Comparison of ENCODE assay signal across 8 cellular contexts in the genomic region with DNA sequence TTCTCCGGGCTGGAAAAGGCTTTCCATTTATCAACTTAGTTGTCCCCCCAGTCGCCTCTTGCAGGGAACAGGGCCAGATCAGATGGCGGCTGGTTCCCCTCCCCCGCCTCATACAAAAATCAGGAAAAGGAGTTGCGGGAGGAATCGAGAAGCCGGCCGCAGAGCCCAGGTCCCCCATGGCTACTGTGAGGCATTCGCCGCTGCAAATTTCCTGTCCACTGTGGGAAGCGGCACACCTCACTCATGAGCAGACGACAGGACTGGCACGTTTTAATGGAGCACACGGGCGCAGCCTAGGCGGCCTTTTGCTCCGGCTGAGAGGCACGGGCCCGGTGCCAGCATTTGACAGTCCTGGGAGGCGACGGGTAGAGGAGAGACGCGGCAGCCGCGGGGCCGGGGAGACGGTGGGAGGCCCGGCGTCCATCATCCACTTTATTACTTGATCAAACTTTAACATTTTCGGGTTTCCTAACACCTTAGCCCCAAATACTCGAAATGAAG. TPM values are rescaled to one million over a fixed set of nuclear protein-coding genes. Genes with fewer than 3 reads are reported as not detected.
DNase-seq lines count a peak whose midpoint lies in the region; ATAC-seq and TF ChIP-seq lines count a peak whose summit lies in the region.

No MANE protein-coding gene starts in this region.

- peak overlapping the region; percentile 78 for H3K4me3 Mint-ChIP-seq in activated CD4-positive, alpha-beta memory T cell treated with anti-CD3 and anti-CD28 coated beads for 36 hours
- no peak overlapping the region for H3K4me3 Mint-ChIP-seq in activated CD4-positive, alpha-beta memory T cell treated with anti-CD3 and anti-CD28 coated beads, Interleukin-2, amount 10 ng/mL, durations not matched to agents 7 days and 5 days
- peak overlapping the region; percentile 80 for H3K4me3 Mint-ChIP-seq in progenitor cell of endocrine pancreas (ENCODE audit: low read depth)

- CTCF ChIA-PET in activated CD4-positive, alpha-beta memory T cell treated with anti-CD3 and anti-CD28 coated beads for 36 hours (lab: Charles Lee), result interaction anchor here (0.8 kb wide), 1 partner anchor 144 kb away, joined by 3 read pairs; the partner anchor contains the start of gene B3GALNT2
- CTCF ChIA-PET in activated CD4-positive, alpha-beta memory T cell treated with anti-CD3 and anti-CD28 coated beads, Interleukin-2, amount 10 ng/mL, durations not matched to agents 7 days and 5 days (lab: Charles Lee), result interaction anchor here (0.7 kb wide), 1 partner anchor 23 kb away, joined by 3 read pairs; no protein-coding TSS in a partner anchor

- no peaks in the 10 kb centered on the region for H3K9me3 ChIP-seq in NT2/D1 (ENCODE audit: insufficient read depth, low read length)

- H3K9ac ChIP-seq in NT2/D1 (ENCODE audit: insufficient read length, low read depth), result peak overlapping the region; percentile 58

- H3K4me3 ChIP-seq in NT2/D1 (ENCODE audit: insufficient read length, low read depth), result peak overlapping the region; percentile 68

- POLR2A ChIA-PET in activated CD4-positive, alpha-beta memory T cell treated with anti-CD3 and anti-CD28 coated beads for 36 hours (lab: Charles Lee), result interaction anchor here (1.0 kb wide), 1 partner anchor 144 kb away, joined by 3 read pairs; no protein-coding TSS in a partner anchor
- POLR2A ChIA-PET in activated CD4-positive, alpha-beta memory T cell treated with anti-CD3 and anti-CD28 coated beads, Interleukin-2, amount 10 ng/mL, durations not matched to agents 7 days and 5 days (lab: Charles Lee), result interaction anchor here (1.1 to 2.4 kb wide), 2 partner anchors 10 to 15 kb away, joined by 3 to 6 read pairs; no protein-coding TSS in a partner anchor

- no peaks in the 10 kb centered on the region for H3K9me3 Mint-ChIP-seq in activated CD4-positive, alpha-beta memory T cell treated with anti-CD3 and anti-CD28 coated beads for 36 hours
- no peaks in the 10 kb centered on the region for H3K9me3 Mint-ChIP-seq in activated CD4-positive, alpha-beta memory T cell treated with anti-CD3 and anti-CD28 coated beads, Interleukin-2, amount 10 ng/mL, durations not matched to agents 7 days and 5 days
- H3K9me3 Mint-ChIP-seq in progenitor cell of endocrine pancreas (ENCODE audit: low read depth), result no peaks in the 10 kb centered on the region

- H3K27ac Mint-ChIP-seq in activated CD4-positive, alpha-beta memory T cell treated with anti-CD3 and anti-CD28 coated beads for 36 hours, result no peak overlapping the region
- H3K27ac Mint-ChIP-seq in activated CD4-positive, alpha-beta memory T cell treated with anti-CD3 and anti-CD28 coated beads, Interleukin-2, amount 10 ng/mL, durations not matched to agents 7 days and 5 days, result no peak overlapping the region
- peak overlapping the region; percentile 50 for H3K27ac Mint-ChIP-seq in progenitor cell of endocrine pancreas

- no peak for TF ChIP-seq CTCF in progenitor cell of endocrine pancreas (IDR thresholded peaks at IDR 0.05; ENCODE audit: unreplicated experiment)
- TF ChIP-seq CTCF in GM10266 (IDR thresholded peaks at IDR 0.05; ENCODE audit: control insufficient read depth, insufficient read depth, low read depth, missing control alignments), result no peak

- no peaks in the 10 kb centered on the region for H3K36me3 Mint-ChIP-seq in activated CD4-positive, alpha-beta memory T cell treated with anti-CD3 and anti-CD28 coated beads for 36 hours
- H3K36me3 Mint-ChIP-seq in activated CD4-positive, alpha-beta memory T cell treated with anti-CD3 and anti-CD28 coated beads, Interleukin-2, amount 10 ng/mL, durations not matched to agents 7 days and 5 days (ENCODE audit: low read depth), result peaks cover 7% of the 10 kb centered on the region
- H3K36me3 Mint-ChIP-seq in progenitor cell of endocrine pancreas (ENCODE audit: insufficient read depth), result no peaks in the 10 kb centered on the region

- peaks cover 60% of the 10 kb centered on the region for H3K27me3 ChIP-seq in NT2/D1 (ENCODE audit: insufficient read depth, insufficient read length)

- intact Hi-C loops in activated CD4-positive, alpha-beta memory T cell treated with anti-CD3 and anti-CD28 coated beads for 36 hours (cut with micrococcal nuclease), result loop anchor here (10.0 kb wide), 1 partner anchor 346 kb away; no protein-coding TSS in a partner anchor

- H3K4me1 Mint-ChIP-seq in activated CD4-positive, alpha-beta memory T cell treated with anti-CD3 and anti-CD28 coated beads for 36 hours (ENCODE audit: low read depth), result peaks cover 4% of the 10 kb centered on the region
- peaks cover 23% of the 10 kb centered on the region for H3K4me1 Mint-ChIP-seq in activated CD4-positive, alpha-beta memory T cell treated with anti-CD3 and anti-CD28 coated beads, Interleukin-2, amount 10 ng/mL, durations not matched to agents 7 days and 5 days
- H3K4me1 Mint-ChIP-seq in progenitor cell of endocrine pancreas (ENCODE audit: low read depth), result peaks cover 13% of the 10 kb centered on the region

- ATAC-seq in esophagus mucosa (peak; percentile 36), GM18858 (IDR thresholded peaks at IDR 0.05; ENCODE audit: unreplicated experiment) (no peak)

- no peaks in the 10 kb centered on the region for H3K36me3 ChIP-seq in NT2/D1 (ENCODE audit: insufficient read depth, insufficient read length, low read length)

- peaks cover 15% of the 10 kb centered on the region for H3K4me1 ChIP-seq in NT2/D1 (ENCODE audit: insufficient read depth, insufficient read length)

- DNase-seq in activated CD4-positive, alpha-beta memory T cell treated with anti-CD3 and anti-CD28 coated beads for 36 hours, result no peak
- DNase-seq in activated CD4-positive, alpha-beta memory T cell treated with anti-CD3 and anti-CD28 coated beads, Interleukin-2, amount 10 ng/mL, durations not matched to agents 7 days and 5 days, result no peak
- DNase-seq in NT2/D1 (ENCODE audit: low read depth, low spot score), result no peak
- DNase-seq in progenitor cell of endocrine pancreas (ENCODE audit: low spot score, unreplicated experiment), result no peak
- DNase-seq in CD1c-positive myeloid dendritic cell (ENCODE audit: extremely low spot score), result no peak
- no peak for DNase-seq in GM10266 (ENCODE audit: extremely low spot score)

- peaks cover 50% of the 10 kb centered on the region for H3K27me3 Mint-ChIP-seq in activated CD4-positive, alpha-beta memory T cell treated with anti-CD3 and anti-CD28 coated beads for 36 hours
- peaks cover 72% of the 10 kb centered on the region for H3K27me3 Mint-ChIP-seq in activated CD4-positive, alpha-beta memory T cell treated with anti-CD3 and anti-CD28 coated beads, Interleukin-2, amount 10 ng/mL, durations not matched to agents 7 days and 5 days
- peaks cover 54% of the 10 kb centered on the region for H3K27me3 Mint-ChIP-seq in progenitor cell of endocrine pancreas

RNA-seq across cellular contexts. Expression of gene GNG4, which starts 1.1 kb away (rescaled TPM):
- 1 to 10 TPM in 1 of 2 experiments, under 1 TPM in 1; 0.88 to 1.8 TPM for total RNA-seq in activated CD4-positive, alpha-beta memory T cell treated with anti-CD3 and anti-CD28 coated beads for 36 hours
- total RNA-seq in activated CD4-positive, alpha-beta memory T cell treated with anti-CD3 and anti-CD28 coated beads, Interleukin-2, amount 10 ng/mL, durations not matched to agents 7 days and 5 days, result under 1 TPM; 0.18 TPM
- total RNA-seq in esophagus mucosa (7.2 TPM), progenitor cell of endocrine pancreas (19.6 and 26.7 TPM in 2 replicates)
